ENCODE assay signal across 20 cellular contexts in genomic region chr14:91883770-91884169, GRCh38. TPM values are rescaled to one million over a fixed set of nuclear protein-coding genes. Genes with fewer than 3 reads are reported as not detected.
DNase-seq lines count a peak whose midpoint lies in the region; ATAC-seq and TF ChIP-seq lines count a peak whose summit lies in the region.
"Had no signal": no experiment of that assay in that cellular context is flagged by ENCODE, and none has a peak within 500 bp of the region (broad histone marks: within the 10 kb centered on the region; RNA-seq: fewer than 3 reads in every experiment).

No MANE protein-coding gene starts in this region.

- ATAC-seq in CD4-positive, alpha-beta T cell (ENCODE audit: poor library complexity): no peak
- ATAC-seq in left lung (peak; percentile 35), HG03571 (IDR thresholded peaks at IDR 0.05; ENCODE audit: unreplicated experiment) (no peak), HG03196 (IDR thresholded peaks at IDR 0.05; ENCODE audit: unreplicated experiment) (no peak)
- ATAC-seq in effector memory CD8-positive, alpha-beta T cell (replicated peaks): no peak

- DNase-seq in CD4-positive, alpha-beta T cell: no peak
- DNase-seq in fibroblast of gingiva (ENCODE audit: low read depth): peak; percentile 70
- no peak for DNase-seq in left lung
- no peak for DNase-seq in AML-193 (lab: John Stamatoyannopoulos, UW)
- no peak for DNase-seq in effector memory CD8-positive, alpha-beta T cell
- DNase-seq: activated CD4-positive, alpha-beta T cell treated with anti-CD3 and anti-CD28 coated beads, Interleukin-2, amount 50 U/mL, for 48 hours; activated naive CD4-positive, alpha-beta T cell; cortex of kidney; GDM1; H9; NCI-H1436; NCI-H526; retina; SHP77 treated with DMSO at 0.1 percent for 48 hours; stimulated activated naive B cell treated with anti-CD40 and anti-IgM and Interleukin-4, amounts not matched to agents 10 μg/mL and 1 μg/mL and 100 μg/mL, for 72 hours had no signal

- H3K36me3 ChIP-seq in left lung: peaks cover 0 to 5% of the 10 kb centered on the region in 2 donors
- no peaks in the 10 kb centered on the region for H3K36me3 ChIP-seq in stomach smooth muscle (ENCODE audit: control insufficient read depth in 2 of 2, insufficient read depth in 2 of 2, low read length in 2 of 2)
- H3K36me3 ChIP-seq: neutrophil had no signal

- H3K9me3 Mint-ChIP-seq in CD4-positive, alpha-beta T cell: no peaks in the 10 kb centered on the region
- no peaks in the 10 kb centered on the region for H3K9me3 Mint-ChIP-seq in effector memory CD8-positive, alpha-beta T cell
- H3K9me3 Mint-ChIP-seq: H9; stimulated activated naive B cell treated with anti-CD40 and anti-IgM and Interleukin-4, amounts not matched to agents 10 μg/mL and 1 μg/mL and 100 μg/mL, for 72 hours had no signal

- H3K9ac ChIP-seq in stomach smooth muscle (ENCODE audit: low read length in 2 of 2): no peak overlapping the region

- H3K4me3 ChIP-seq in left lung: no peak overlapping the region
- no peak overlapping the region for H3K4me3 ChIP-seq in stomach smooth muscle (ENCODE audit: low read length in 2 of 2)

- no peak overlapping the region for H3K4me3 Mint-ChIP-seq in CD4-positive, alpha-beta T cell
- no peak overlapping the region for H3K4me3 Mint-ChIP-seq in effector memory CD8-positive, alpha-beta T cell
- H3K4me3 Mint-ChIP-seq: H9; stimulated activated naive B cell treated with anti-CD40 and anti-IgM and Interleukin-4, amounts not matched to agents 10 μg/mL and 1 μg/mL and 100 μg/mL, for 72 hours had no signal

- H3K27ac Mint-ChIP-seq in CD4-positive, alpha-beta T cell: peak overlapping the region; percentile 2
- no peak overlapping the region for H3K27ac Mint-ChIP-seq in effector memory CD8-positive, alpha-beta T cell
- H3K27ac Mint-ChIP-seq: stimulated activated naive B cell treated with anti-CD40 and anti-IgM and Interleukin-4, amounts not matched to agents 10 μg/mL and 1 μg/mL and 100 μg/mL, for 72 hours had no signal

- no peaks in the 10 kb centered on the region for H3K27me3 ChIP-seq in CD4-positive, alpha-beta T cell (ENCODE audit: control insufficient read depth, insufficient read depth, low read length)
- no peaks in the 10 kb centered on the region for H3K27me3 ChIP-seq in left lung
- H3K27me3 ChIP-seq in stomach smooth muscle (ENCODE audit: control insufficient read depth in 1 of 2, insufficient read depth in 2 of 2, low read length in 2 of 2): peaks cover 0 to 2% of the 10 kb centered on the region in 2 donors
- H3K27me3 ChIP-seq: neutrophil had no signal

- H3K27me3 Mint-ChIP-seq in CD4-positive, alpha-beta T cell: no peaks in the 10 kb centered on the region
- H3K27me3 Mint-ChIP-seq in effector memory CD8-positive, alpha-beta T cell: no peaks in the 10 kb centered on the region

- CTCF ChIA-PET in CD4-positive, alpha-beta T cell (lab: Charles Lee): interaction anchor here (1.4 kb wide), 1 partner anchor 28 kb away, joined by 5 read pairs; no protein-coding TSS in a partner anchor

- no peak overlapping the region for H3K27ac ChIP-seq in CD4-positive, alpha-beta T cell (ENCODE audit: low read depth, low read length)
- H3K27ac ChIP-seq in left lung: peak overlapping the region in 1 of 2 donors; percentile 29
- H3K27ac ChIP-seq in stomach smooth muscle (ENCODE audit: low read length): peak overlapping the region; percentile 24
- H3K27ac ChIP-seq: C4-2B, neutrophil had no signal

- H3K36me3 Mint-ChIP-seq in CD4-positive, alpha-beta T cell (ENCODE audit: low read depth): peaks cover 4% of the 10 kb centered on the region
- peaks cover 10% of the 10 kb centered on the region for H3K36me3 Mint-ChIP-seq in effector memory CD8-positive, alpha-beta T cell (ENCODE audit: insufficient read depth)
- H3K36me3 Mint-ChIP-seq: stimulated activated naive B cell treated with anti-CD40 and anti-IgM and Interleukin-4, amounts not matched to agents 10 μg/mL and 1 μg/mL and 100 μg/mL, for 72 hours had no signal

- TF ChIP-seq CTCF in CD4-positive, alpha-beta T cell (IDR thresholded peaks at IDR 0.05): no peak
- TF ChIP-seq CTCF in left lung (IDR thresholded peaks at IDR 0.05): no peak

- peaks cover 43% of the 10 kb centered on the region for H3K4me1 Mint-ChIP-seq in CD4-positive, alpha-beta T cell (ENCODE audit: low read depth)
- H3K4me1 Mint-ChIP-seq in effector memory CD8-positive, alpha-beta T cell (ENCODE audit: low read depth in 2 of 2): peaks cover 20 to 25% of the 10 kb centered on the region in 2 donors

- POLR2A ChIA-PET in CD4-positive, alpha-beta T cell (lab: Charles Lee): interaction anchor here (0.8 kb wide), 1 partner anchor 804 kb away, joined by 3 read pairs; no protein-coding TSS in a partner anchor

- H3K9me3 ChIP-seq in CD4-positive, alpha-beta T cell (ENCODE audit: control insufficient read depth, low read length): no peaks in the 10 kb centered on the region
- H3K9me3 ChIP-seq in left lung: no peaks in the 10 kb centered on the region
- H3K9me3 ChIP-seq in stomach smooth muscle (ENCODE audit: control insufficient read depth in 2 of 2, low read length in 2 of 2): no peaks in the 10 kb centered on the region
- H3K9me3 ChIP-seq: neutrophil had no signal

- intact Hi-C loops in CD4-positive, alpha-beta T cell (cut with DNase I, micrococcal nuclease): no loop called here
- intact Hi-C loops in left lung (cut with DNase I): no loop called here

- H3K4me1 ChIP-seq in left lung (no peaks in the 10 kb centered on the region), stomach smooth muscle (ENCODE audit: control insufficient read depth, insufficient read depth, low read length) (peaks cover 13% of the 10 kb centered on the region)

RNA-seq across cellular contexts. Expression of gene TC2N, which starts 16.4 kb away (rescaled TPM):
- 100 to 1,000 TPM; 129 to 138 TPM for total RNA-seq in CD4-positive, alpha-beta T cell
- total RNA-seq in left lung: 10 to 100 TPM; 43.6 to 58.1 TPM
